Comparison of ENCODE assay signal across 12 cellular contexts in the genomic region with DNA sequence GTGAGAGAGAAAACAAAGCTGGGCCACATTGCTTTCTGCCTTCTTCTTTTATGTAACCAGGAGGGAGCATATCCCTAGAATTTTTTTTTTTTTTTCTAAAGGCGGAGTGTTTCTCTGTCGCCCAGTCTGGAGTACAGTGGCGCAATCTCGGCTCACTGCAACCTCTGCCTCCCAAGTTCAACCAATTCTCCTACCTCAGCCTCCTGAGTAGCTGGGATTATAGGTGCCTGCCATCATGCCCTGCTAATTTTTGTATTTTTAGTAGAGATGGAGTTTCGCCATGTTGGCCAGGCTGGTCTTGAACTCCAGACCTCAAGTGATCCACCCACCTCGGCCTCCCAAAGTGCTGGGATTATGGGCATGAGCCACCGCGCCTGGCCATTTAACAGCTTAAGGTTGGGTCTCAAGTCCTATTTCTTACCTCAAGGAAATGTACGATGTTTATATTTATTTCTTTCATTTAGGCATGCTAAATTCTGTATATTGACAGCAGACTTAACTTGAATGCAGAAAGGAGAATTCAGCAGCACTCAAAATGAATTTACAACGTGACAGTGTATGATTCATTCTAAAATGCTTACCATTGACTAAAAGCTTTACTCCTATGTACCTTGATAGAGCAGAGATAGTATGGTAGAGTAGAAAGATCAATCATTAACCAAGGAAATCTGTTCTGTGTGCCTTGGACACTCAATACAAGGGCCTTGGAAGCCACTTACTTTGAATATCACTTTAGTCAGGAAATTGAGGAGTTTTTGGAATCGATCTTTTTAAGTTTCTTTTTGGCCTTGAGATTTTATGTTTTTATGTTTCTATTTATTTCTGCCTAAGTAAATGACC.
A peak's percentile ranks its signal among the peaks of the same experiment; 100 is the strongest.
DNase-seq lines count a peak whose midpoint lies in the region; ATAC-seq and TF ChIP-seq lines count a peak whose summit lies in the region.
"Had no signal": no experiment of that assay in that cellular context is flagged by ENCODE, and none has a peak within 500 bp of the region (broad histone marks: within the 10 kb centered on the region; RNA-seq: fewer than 3 reads in every experiment).

No MANE protein-coding gene starts in this region.

- no peaks in the 10 kb centered on the region for H3K27me3 Mint-ChIP-seq in activated naive CD4-positive, alpha-beta T cell treated with anti-CD3 and anti-CD28 coated beads for 36 hours (ENCODE audit: low read depth)
- H3K27me3 Mint-ChIP-seq in T-helper 17 cell (no peaks in the 10 kb centered on the region), type B pancreatic cell (no peaks in the 10 kb centered on the region)

- peaks cover 14% of the 10 kb centered on the region for H3K36me3 Mint-ChIP-seq in activated naive CD4-positive, alpha-beta T cell treated with anti-CD3 and anti-CD28 coated beads for 36 hours (ENCODE audit: low read depth)
- no peaks in the 10 kb centered on the region for H3K36me3 Mint-ChIP-seq in T-helper 17 cell (ENCODE audit: low read depth)
- no peaks in the 10 kb centered on the region for H3K36me3 Mint-ChIP-seq in type B pancreatic cell

- H3K4me1 Mint-ChIP-seq in activated naive CD4-positive, alpha-beta T cell treated with anti-CD3 and anti-CD28 coated beads for 36 hours (ENCODE audit: low read depth) = peaks cover 71% of the 10 kb centered on the region
- H3K4me1 Mint-ChIP-seq in T-helper 17 cell (peaks cover 38% of the 10 kb centered on the region), type B pancreatic cell (ENCODE audit: unreplicated experiment) (peaks cover 35% of the 10 kb centered on the region)

- no peak overlapping the region for H3K4me3 Mint-ChIP-seq in activated naive CD4-positive, alpha-beta T cell treated with anti-CD3 and anti-CD28 coated beads for 36 hours
- H3K4me3 Mint-ChIP-seq in T-helper 17 cell (no peak overlapping the region), type B pancreatic cell (peak overlapping the region; percentile 58)

- ATAC-seq in T-helper 17 cell = no peak
- ATAC-seq in left colon = peak; percentile 99
- no peak for ATAC-seq in HG03432 (IDR thresholded peaks at IDR 0.05; ENCODE audit: unreplicated experiment)

- CTCF ChIA-PET in activated naive CD4-positive, alpha-beta T cell treated with anti-CD3 and anti-CD28 coated beads for 36 hours (lab: Charles Lee) = interaction anchor here (0.7 to 1.6 kb wide), 4 partner anchors 21 to 119 kb away, joined by 3 to 5 read pairs (median 5); partner anchors contain the start of gene IQGAP2

- no peak for TF ChIP-seq CTCF in type B pancreatic cell (conservative IDR thresholded peaks at IDR 0.05)

- intact Hi-C loops in activated naive CD4-positive, alpha-beta T cell treated with anti-CD3 and anti-CD28 coated beads for 36 hours (cut with micrococcal nuclease) = loop anchor here (5.0 kb wide), 1 partner anchor 955 kb away; no protein-coding TSS in a partner anchor
- intact Hi-C loops in left colon (cut with DNase I, micrococcal nuclease) = no loop called here

- H3K27ac Mint-ChIP-seq in activated naive CD4-positive, alpha-beta T cell treated with anti-CD3 and anti-CD28 coated beads for 36 hours = peak overlapping the region; percentile 83
- H3K27ac Mint-ChIP-seq in T-helper 17 cell = peak overlapping the region; percentile 90
- H3K27ac Mint-ChIP-seq in type B pancreatic cell = peak overlapping the region; percentile 39

- H3K27ac ChIP-seq in caudate nucleus (ENCODE audit: low read depth, low read length) = no peak overlapping the region

- H3K9me3 ChIP-seq in T-helper 17 cell (ENCODE audit: control insufficient read depth, low read length, poor library complexity, severe bottlenecking) = no peaks in the 10 kb centered on the region

- DNase-seq in activated naive CD4-positive, alpha-beta T cell treated with anti-CD3 and anti-CD28 coated beads for 36 hours = no peak
- no peak for DNase-seq in activated naive CD4-positive, alpha-beta T cell treated with Interleukin-2 at 50 U/mL for 16 hours
- DNase-seq in T-helper 17 cell (no peak), left colon (no peak), type B pancreatic cell (ENCODE audit: extremely low spot score, unreplicated experiment) (no peak), caudate nucleus (lab: John Stamatoyannopoulos, UW) (no peak), NCI-H82 treated with DMSO at 0.1 percent for 48 hours (lab: John Stamatoyannopoulos, UW; ENCODE audit: unreplicated experiment) (no peak)
- DNase-seq: activated CD8-positive, alpha-beta memory T cell treated with anti-CD3 and anti-CD28 coated beads, Interleukin-2, amount 50 U/mL, for 4 hours; aorta; DMS153; SIG-M5 had no signal

- H3K9me3 Mint-ChIP-seq in activated naive CD4-positive, alpha-beta T cell treated with anti-CD3 and anti-CD28 coated beads for 36 hours = peaks cover 10% of the 10 kb centered on the region
- H3K9me3 Mint-ChIP-seq in type B pancreatic cell = peaks cover 5% of the 10 kb centered on the region

Comparison
In these comparisons a context has a peak if more than half of its experiments do, and no peak if none do; other contexts are left out.
1. H3K27ac Mint-ChIP-seq: peak in every context shown above with its lines; median percentile 90 in T-helper 17 cell; 83 in activated naive CD4-positive, alpha-beta T cell treated with anti-CD3 and anti-CD28 coated beads for 36 hours; 39 in type B pancreatic cell.